Comparison of ENCODE assay signal across 24 cellular contexts in the genomic region with DNA sequence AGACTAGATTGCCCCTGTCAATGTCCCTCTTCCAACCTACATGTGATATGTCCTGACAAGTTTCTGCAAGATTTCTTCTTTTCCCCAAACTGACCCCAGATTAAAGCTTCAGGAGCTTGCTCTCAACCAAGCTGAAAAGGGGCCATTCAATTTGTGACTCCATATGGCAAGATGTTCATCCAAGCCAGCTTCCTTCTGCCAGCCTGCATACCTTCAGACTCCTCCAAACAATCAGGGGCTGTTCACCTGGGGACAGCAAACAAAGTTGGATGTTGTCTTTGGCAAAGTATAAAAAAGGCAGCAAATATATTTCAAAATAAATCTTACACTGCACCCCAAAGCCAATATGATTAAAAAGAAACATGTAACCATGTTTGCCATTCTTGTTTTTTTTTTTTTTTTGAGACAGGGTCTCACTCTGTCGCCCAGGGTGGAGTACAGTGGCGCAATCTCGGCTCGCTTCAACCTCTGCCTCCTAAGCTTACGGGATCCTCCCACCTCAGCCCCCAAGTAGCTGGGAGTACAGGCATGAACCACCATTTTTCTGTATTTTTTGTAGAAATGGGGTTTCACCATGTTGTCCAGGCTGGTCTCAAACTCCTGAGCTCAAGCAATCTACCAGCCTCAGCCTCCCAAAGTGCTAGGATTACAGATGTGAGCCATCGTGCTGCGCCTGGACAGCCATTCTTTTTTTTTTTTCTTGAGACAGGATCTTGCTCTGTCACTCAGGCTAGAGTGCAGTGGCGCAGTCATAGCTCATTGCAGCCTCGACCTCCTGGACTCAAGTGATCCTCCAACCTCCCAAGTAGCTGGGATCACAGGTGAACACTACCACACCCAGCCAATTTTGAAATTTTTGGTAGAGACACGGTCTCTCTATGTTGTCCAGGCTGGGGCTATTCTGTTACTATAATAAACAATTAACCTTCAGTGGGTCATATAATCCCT. TPM values are rescaled to one million over a fixed set of nuclear protein-coding genes. Genes with fewer than 3 reads are reported as not detected.
DNase-seq lines count a peak whose midpoint lies in the region; ATAC-seq, FAIRE-seq and TF ChIP-seq lines count a peak whose summit lies in the region.
"Had no signal": no experiment of that assay in that cellular context is flagged by ENCODE, and none has a peak within 500 bp of the region (broad histone marks: within the 10 kb centered on the region; RNA-seq: fewer than 3 reads in every experiment).

No MANE protein-coding gene starts in this region.

- no peak overlapping the region for H3K4me3 Mint-ChIP-seq in MCF 10A (ENCODE audit: unreplicated experiment)
- H3K4me3 Mint-ChIP-seq: activated CD8-positive, alpha-beta T cell treated with anti-CD3 and anti-CD28 coated beads for 36 hours; activated naive CD8-positive, alpha-beta T cell treated with anti-CD3 and anti-CD28 coated beads, Interleukin-2, amount 10 ng/mL, durations not matched to agents 7 days and 5 days; CD4-positive, alpha-beta memory T cell; HFFc6; naive thymus-derived CD4-positive, alpha-beta T cell had no signal

- no peaks in the 10 kb centered on the region for H3K27me3 ChIP-seq in breast epithelium
- H3K27me3 ChIP-seq in K562 (ENCODE audit: control insufficient read depth in 2 of 2, insufficient read depth in 2 of 2, low read length in 2 of 2): peaks cover 0 to 5% of the 10 kb centered on the region in 2 experiments; a peak in 1 of 5 replicates
- peaks cover 3% of the 10 kb centered on the region for H3K27me3 ChIP-seq in suprapubic skin
- H3K27me3 ChIP-seq in vagina: no peaks in the 10 kb centered on the region

- no peak overlapping the region for H3K9ac ChIP-seq in K562 (ENCODE audit: insufficient read depth in 1 of 2, low read depth in 2 of 2, low read length in 2 of 2)

- peaks cover 6% of the 10 kb centered on the region for H3K36me3 Mint-ChIP-seq in MCF 10A (ENCODE audit: insufficient read depth, unreplicated experiment)
- H3K36me3 Mint-ChIP-seq: activated naive CD8-positive, alpha-beta T cell treated with anti-CD3 and anti-CD28 coated beads, Interleukin-2, amount 10 ng/mL, durations not matched to agents 7 days and 5 days; CD4-positive, alpha-beta memory T cell; naive thymus-derived CD4-positive, alpha-beta T cell had no signal

- peak; percentile 44 for ATAC-seq in K562
- peak; percentile 41 for ATAC-seq in left colon
- no peak for ATAC-seq in GM18858 (IDR thresholded peaks at IDR 0.05; ENCODE audit: unreplicated experiment)
- ATAC-seq: activated CD4-positive, CD25-positive, alpha-beta regulatory T cell treated with anti-CD3 and anti-CD28 coated beads, Interleukin-2, amount 50 U/mL, for 24 hours; activated CD8-positive, alpha-beta T cell treated with anti-CD3 and anti-CD28 coated beads for 36 hours; naive thymus-derived CD4-positive, alpha-beta T cell had no signal

- no peak overlapping the region for H3K4me3 ChIP-seq in breast epithelium
- H3K4me3 ChIP-seq in K562: no peak overlapping the region
- no peak overlapping the region for H3K4me3 ChIP-seq in suprapubic skin
- no peak overlapping the region for H3K4me3 ChIP-seq in vagina

- peak overlapping the region; percentile 80 to 82 for H3K27ac ChIP-seq in breast epithelium
- H3K27ac ChIP-seq in K562 (ENCODE audit: extremely low read depth, low read depth, low read length): no peak overlapping the region
- H3K27ac ChIP-seq in suprapubic skin: peak overlapping the region; percentile 71
- no peak overlapping the region for H3K27ac ChIP-seq in vagina

- H3K36me3 ChIP-seq in breast epithelium (no peaks in the 10 kb centered on the region), K562 (ENCODE audit: control insufficient read depth, insufficient read depth, low read length) (no peaks in the 10 kb centered on the region), suprapubic skin (no peaks in the 10 kb centered on the region), vagina (no peaks in the 10 kb centered on the region)

- H3K4me1 Mint-ChIP-seq in MCF 10A (ENCODE audit: insufficient read depth, unreplicated experiment): peaks cover 12% of the 10 kb centered on the region
- H3K4me1 Mint-ChIP-seq: activated naive CD8-positive, alpha-beta T cell treated with anti-CD3 and anti-CD28 coated beads, Interleukin-2, amount 10 ng/mL, durations not matched to agents 7 days and 5 days; CD4-positive, alpha-beta memory T cell; naive thymus-derived CD4-positive, alpha-beta T cell had no signal

- POLR2A ChIA-PET in MCF 10A (lab: Yijun Ruan, JAX) (interaction anchor here (0.6 to 5.1 kb wide), 9 partner anchors 14 to 56 kb away, joined by 3 to 24 read pairs (median 6); partner anchors contain the start of genes AKAP1 and SCPEP1), K562 (lab: Yijun Ruan, JAX) (interaction anchor here (0.7 to 1.7 kb wide), 6 partner anchors 13 to 50 kb away, joined by 3 to 6 read pairs (median 4); partner anchors contain the start of gene AKAP1)

- intact Hi-C loops in breast epithelium (cut with DNase I; ENCODE audit: low total_unique reads) (no loop called here), MCF 10A (cut with micrococcal nuclease) (no loop called here), K562 (cut with micrococcal nuclease) (no loop called here), left colon (cut with DNase I, micrococcal nuclease) (no loop called here), vagina (cut with DNase I) (no loop called here)

- no peak overlapping the region for H2AFZ ChIP-seq in K562 (ENCODE audit: low read depth, low read length)

- H3K9me1 ChIP-seq in K562 (ENCODE audit: control insufficient read depth, insufficient read depth, low read length): no peaks in the 10 kb centered on the region

- H3K79me2 ChIP-seq in K562 (ENCODE audit: control insufficient read depth, insufficient read depth, low read length): no peaks in the 10 kb centered on the region

- H3K4me1 ChIP-seq in breast epithelium: peaks cover 0 to 7% of the 10 kb centered on the region in 2 donors
- peaks cover 3% of the 10 kb centered on the region in 2 experiments; a peak in 2 of 5 replicates for H3K4me1 ChIP-seq in K562 (replicated peaks in 1 of 2; ENCODE audit: control insufficient read depth in 2 of 2, insufficient read depth in 2 of 2, low read length in 2 of 2)
- peaks cover 38% of the 10 kb centered on the region for H3K4me1 ChIP-seq in suprapubic skin
- H3K4me1 ChIP-seq in vagina: peaks cover 15% of the 10 kb centered on the region

- no peaks in the 10 kb centered on the region for H3K9me3 ChIP-seq in breast epithelium
- H3K9me3 ChIP-seq in K562 (replicated peaks; ENCODE audit: control insufficient read depth, insufficient read depth, low read depth, low read length): no peaks in the 10 kb centered on the region
- H3K9me3 ChIP-seq in suprapubic skin: no peaks in the 10 kb centered on the region
- no peaks in the 10 kb centered on the region for H3K9me3 ChIP-seq in vagina

- TF ChIP-seq POLR2A in breast epithelium (IDR thresholded peaks at IDR 0.05) (no peak), K562 (conservative IDR thresholded peaks at IDR 0.05) (no peak), suprapubic skin (IDR thresholded peaks at IDR 0.05) (no peak), vagina (IDR thresholded peaks at IDR 0.05) (no peak)

- H3K9me3 Mint-ChIP-seq in MCF 10A (ENCODE audit: unreplicated experiment): no peaks in the 10 kb centered on the region
- H3K9me3 Mint-ChIP-seq: activated CD8-positive, alpha-beta T cell treated with anti-CD3 and anti-CD28 coated beads for 36 hours; activated naive CD8-positive, alpha-beta T cell treated with anti-CD3 and anti-CD28 coated beads, Interleukin-2, amount 10 ng/mL, durations not matched to agents 7 days and 5 days; HFFc6 had no signal

- BruUV-seq in MCF 10A (replicated peaks; lab: Mats Ljungman, UMichigan): no TSS peak
- no TSS peak for BruUV-seq in K562 (replicated peaks; lab: Mats Ljungman, UMichigan)

- peaks cover 42% of the 10 kb centered on the region for H3K27me3 Mint-ChIP-seq in MCF 10A (ENCODE audit: insufficient read depth, unreplicated experiment)

- TF ChIP-seq RAD21 in K562 (CRISPR knock-in tag; conservative IDR thresholded peaks at IDR 0.05 in 1 of 2, IDR thresholded peaks at IDR 0.05 in 1 of 2): no peak

- peak in 1 of 2 donors; percentile 57 for DNase-seq in breast epithelium (ENCODE audit: low spot score in 2 of 2)
- no peak for DNase-seq in MCF 10A (ENCODE audit: unreplicated experiment)
- DNase-seq in K562 (ENCODE audit: extremely low read depth in 1 of 4, low spot score in 3 of 4): no peak
- DNase-seq in left colon: peak; percentile 34 to 44
- DNase-seq in suprapubic skin (ENCODE audit: low spot score in 2 of 2): peak in 1 of 2 donors; percentile 28
- DNase-seq in mucosa of gallbladder (ENCODE audit: low spot score): no peak
- no peak for DNase-seq in vagina (ENCODE audit: extremely low spot score in 2 of 2)
- DNase-seq: activated CD8-positive, alpha-beta T cell treated with anti-CD3 and anti-CD28 coated beads for 36 hours; activated effector memory CD4-positive, alpha-beta T cell treated with anti-CD3 and anti-CD28 coated beads, Interleukin-2, amount 50 U/mL, for 16 hours; activated naive CD8-positive, alpha-beta T cell treated with anti-CD3 and anti-CD28 coated beads, Interleukin-2, amount 10 ng/mL, durations not matched to agents 7 days and 5 days; CD4-positive, alpha-beta memory T cell; GDM1; HFFc6; islet precursor cell; KBM-7; mesenchymal stem cell; naive thymus-derived CD4-positive, alpha-beta T cell; NCI-H1417 treated with DMSO at 0.1 percent for 48 hours; occipital lobe; stimulated activated CD4-positive, alpha-beta T cell treated with anti-CD3 and anti-CD28 coated beads, Interleukin-4, amount 100 ng/mL, for 1 hour; stimulated activated naive CD4-positive, alpha-beta T cell; T-helper 1 cell had no signal

- CTCF ChIA-PET in MCF 10A (lab: Yijun Ruan, JAX) (interaction anchor here (0.7 to 3.2 kb wide), 5 partner anchors 15 to 1293 kb away, joined by 3 to 14 read pairs (median 4); no protein-coding TSS in a partner anchor), K562 (lab: Yijun Ruan, JAX; ENCODE audit: low intra/inter-chr PET ratio) (no interaction called here)

- H3K4me2 ChIP-seq in K562 (ENCODE audit: insufficient read depth, low read length): no peak overlapping the region

- in situ Hi-C loops in K562 (cut with MboI): no loop called here

- H3K27ac Mint-ChIP-seq in MCF 10A (ENCODE audit: low read depth, unreplicated experiment): no peak overlapping the region
- H3K27ac Mint-ChIP-seq: activated CD8-positive, alpha-beta T cell treated with anti-CD3 and anti-CD28 coated beads for 36 hours; activated naive CD8-positive, alpha-beta T cell treated with anti-CD3 and anti-CD28 coated beads, Interleukin-2, amount 10 ng/mL, durations not matched to agents 7 days and 5 days; CD4-positive, alpha-beta memory T cell; HFFc6; naive thymus-derived CD4-positive, alpha-beta T cell had no signal

- FAIRE-seq in K562 (lab: Jason Lieb, UNC): no peak

- TF ChIP-seq CTCF in breast epithelium (IDR thresholded peaks at IDR 0.05): no peak
- TF ChIP-seq CTCF in MCF 10A (IDR thresholded peaks at IDR 0.05; ENCODE audit: unreplicated experiment): no peak
- TF ChIP-seq CTCF in K562 (IDR thresholded peaks at IDR 0.05 in 2 of 3, conservative IDR thresholded peaks at IDR 0.05 in 1 of 3; ENCODE audit: insufficient read depth in 2 of 3, low read depth in 1 of 3, low read length in 3 of 3): no peak
- no peak for TF ChIP-seq CTCF in suprapubic skin (IDR thresholded peaks at IDR 0.05)
- TF ChIP-seq CTCF in vagina (IDR thresholded peaks at IDR 0.05): no peak

- WGBS in K562 (ENCODE audit: insufficient coverage, low coverage, missing lambda C conversion rate): 4% methylated on average over 7 of the region's 10 CpGs
- WGBS in suprapubic skin: 71% methylated on average over 10 of the region's 10 CpGs

- H4K20me1 ChIP-seq in K562 (replicated peaks; ENCODE audit: control insufficient read depth, insufficient read depth, low read length): no peaks in the 10 kb centered on the region

- TF ChIP-seq EP300 in K562 (IDR thresholded peaks at IDR 0.05; ENCODE audit: low read length) (no peak), suprapubic skin (IDR thresholded peaks at IDR 0.05) (no peak)

RNA-seq across cellular contexts. Expression of gene AKAP1, which starts 50.0 kb away (rescaled TPM):
- total RNA-seq in breast epithelium (10 to 100 TPM; 38.1 to 87.7 (median 63.9) TPM), MCF 10A (2022) (19.6 and 32.4 TPM in 2 replicates), K562 (2014; rRNA removed) (50.4 and 57.2 TPM in 2 replicates), K562 (2014; rRNA removed; fragmentation: Illumina TruSeq; extraction: Trizol) (24.5 and 29.4 TPM in 2 replicates), K562 (2015; rRNA removed; fragmentation: Illumina TruSeq; extraction: Trizol) (36.4 and 41.2 TPM in 2 replicates), K562 (2021) (40.7 and 44.9 TPM in 2 replicates), left colon (100 to 1,000 TPM; 129 to 145 TPM), suprapubic skin (10 to 100 TPM; 50.1 to 76.2 (median 56.4) TPM), mucosa of gallbladder (67.5 TPM), vagina (94.3 TPM)
- 47.3 and 76.5 TPM in 2 replicates for total RNA-seq in K562 (2011; cell fraction: chromatin; rRNA removed; ENCODE audit: low replicate concordance)
- 65.9 and 69.3 TPM in 2 replicates for total RNA-seq in K562 (2011; cell fraction: nucleolus; rRNA removed)
- 70.5 and 70.8 TPM in 2 replicates for total RNA-seq in K562 (2011; cell fraction: nucleoplasm; rRNA removed)
- polyA plus RNA-seq in K562 (2011; rRNA removed) (46.8 and 48.4 TPM in 2 replicates), K562 (2014; fragmentation: Illumina TruSeq; extraction: Trizol) (58.3 and 63.8 TPM in 2 replicates), K562 (2014; fragmentation: Nextera tagmentation; extraction: Ambion mirVana) (10 to 100 TPM; 12.9 to 13.2 TPM), K562 (2014; rRNA removed) (34.9 and 40.7 TPM in 2 replicates)
- 54.8 and 62.0 TPM in 2 replicates for polyA plus RNA-seq in K562 (2011; cell fraction: cytosol; rRNA removed)
- polyA plus RNA-seq in K562 (2011; cell fraction: nucleus; rRNA removed): 198 and 242 TPM in 2 replicates
- polyA plus RNA-seq in K562 (2012): 24.4 and 26.8 TPM in 2 replicates
- polyA minus RNA-seq in K562 (2011; rRNA and poly(A)+ RNA removed): 62.1 and 70.8 TPM in 2 replicates
- polyA minus RNA-seq in K562 (2011; cell fraction: cytosol; rRNA and poly(A)+ RNA removed): 57.1 and 64.3 TPM in 2 replicates
- 25.3 and 35.0 TPM in 2 replicates for polyA minus RNA-seq in K562 (2011; cell fraction: nucleus; rRNA and poly(A)+ RNA removed)

RNA-seq across cellular contexts. Expression of gene SCPEP1, which starts 57.1 kb away (rescaled TPM):
- 100 to 1,000 TPM in 2 of 3 donors, 10 to 100 TPM in 1; 55.4 to 264 (median 146) TPM for total RNA-seq in breast epithelium
- total RNA-seq in MCF 10A (2022): 39.2 and 51.4 TPM in 2 replicates
- 13.2 and 19.1 TPM in 2 replicates for total RNA-seq in K562 (2011; cell fraction: chromatin; rRNA removed; ENCODE audit: low replicate concordance)
- total RNA-seq in K562 (2011; cell fraction: nucleolus; rRNA removed): 15.3 and 21.4 TPM in 2 replicates
- 16.1 and 19.9 TPM in 2 replicates for total RNA-seq in K562 (2011; cell fraction: nucleoplasm; rRNA removed)
- total RNA-seq in K562 (2014; rRNA removed): 5.1 and 5.8 TPM in 2 replicates
- total RNA-seq in K562 (2014; rRNA removed; fragmentation: Illumina TruSeq; extraction: Trizol): 5.7 and 8.2 TPM in 2 replicates
- total RNA-seq in K562 (2015; rRNA removed; fragmentation: Illumina TruSeq; extraction: Trizol): 7.2 and 7.8 TPM in 2 replicates
- total RNA-seq in K562 (2021): 8.1 and 10.0 TPM in 2 replicates
- polyA plus RNA-seq in K562 (2011; rRNA removed): 8.1 TPM in 2 replicates
- polyA plus RNA-seq in K562 (2011; cell fraction: cytosol; rRNA removed): 4.1 and 5.1 TPM in 2 replicates
- 12.2 and 20.2 TPM in 2 replicates for polyA plus RNA-seq in K562 (2011; cell fraction: nucleus; rRNA removed)
- polyA plus RNA-seq in K562 (2012): 9.6 and 13.4 TPM in 2 replicates
- polyA plus RNA-seq in K562 (2014; fragmentation: Illumina TruSeq; extraction: Trizol): 6.6 TPM in 2 replicates
- 10 to 100 TPM; 12.2 to 14.8 TPM for polyA plus RNA-seq in K562 (2014; fragmentation: Nextera tagmentation; extraction: Ambion mirVana)
- 5.4 and 6.8 TPM in 2 replicates for polyA plus RNA-seq in K562 (2014; rRNA removed)
- polyA minus RNA-seq in K562 (2011; rRNA and poly(A)+ RNA removed): 2.9 and 4.1 TPM in 2 replicates
- polyA minus RNA-seq in K562 (2011; cell fraction: cytosol; rRNA and poly(A)+ RNA removed): 2.6 and 3.1 TPM in 2 replicates
- polyA minus RNA-seq in K562 (2011; cell fraction: nucleus; rRNA and poly(A)+ RNA removed): 3.3 and 4.4 TPM in 2 replicates
- 10 to 100 TPM; 15.3 to 30.9 TPM for total RNA-seq in left colon
- total RNA-seq in suprapubic skin: 100 to 1,000 TPM in 2 of 4 donors, 10 to 100 TPM in 2; 81.2 to 160 (median 100.0) TPM
- 77.0 TPM for total RNA-seq in mucosa of gallbladder
- total RNA-seq in vagina: 69.5 TPM

Comparison
In these comparisons a context has a peak if more than half of its experiments do, and no peak if none do; other contexts are left out.
1. DNase-seq: peak in left colon (2 of 2); none in MCF 10A (single experiment), K562 (0 of 4), mucosa of gallbladder (single experiment) and vagina (0 of 2).
2. H3K27ac ChIP-seq: peak in breast epithelium (2 of 2) and suprapubic skin (single experiment); none in K562 (single experiment) and vagina (single experiment).